In the genomic region with DNA sequence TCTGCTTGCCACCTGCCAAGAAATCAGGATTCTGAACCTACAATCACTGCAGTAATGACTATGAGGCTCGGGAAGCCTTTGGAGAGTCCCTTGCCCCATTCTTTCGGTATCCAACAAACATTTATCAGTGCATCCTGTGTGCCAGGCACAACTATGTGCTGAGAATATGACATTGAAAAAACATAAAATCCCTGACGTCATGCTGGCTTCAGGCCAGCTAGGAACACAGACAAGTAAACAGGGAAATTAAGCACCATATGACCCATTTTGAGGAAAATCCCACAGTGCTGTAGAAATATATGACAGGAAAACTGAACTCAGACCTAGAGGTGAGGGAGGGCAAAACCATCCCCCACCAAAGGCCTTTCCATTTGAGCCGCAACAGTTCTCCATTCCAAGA, we compare ENCODE assay signal across 13 cellular contexts.
"Had no signal": no experiment of that assay in that cellular context is flagged by ENCODE, and none has a peak within 500 bp of the region (broad histone marks: within the 10 kb centered on the region; RNA-seq: fewer than 3 reads in every experiment).

No MANE protein-coding gene starts in this region.

- DNase-seq: activated CD4-positive, alpha-beta T cell treated with anti-CD3 and anti-CD28 coated beads for 4 hours; activated CD8-positive, alpha-beta memory T cell treated with anti-CD3 and anti-CD28 coated beads, Interleukin-2, amount 50 U/mL, for 4 hours; activated CD8-positive, alpha-beta T cell treated with anti-CD3 and anti-CD28 coated beads for 36 hours; activated effector memory CD4-positive, alpha-beta T cell treated with anti-CD3 and anti-CD28 coated beads, Interleukin-2, amount 50 U/mL, for 16 hours; activated T-cell treated with anti-CD3 and anti-CD28 coated beads, Interleukin-2, amount 50 U/mL, for 48 hours; esophagus squamous epithelium; hippocampal formation; left lung; naive B cell; ovary; upper lobe of right lung had no signal

- ATAC-seq: activated CD8-positive, alpha-beta T cell treated with anti-CD3 and anti-CD28 coated beads for 36 hours; left lung; stimulated activated effector memory CD8-positive, alpha-beta T cell treated with anti-CD3 and anti-CD28 coated beads, Interleukin-12 subunit alpha, Interleukin-12 subunit beta, amount 100 ng/mL, for 72 hours; upper lobe of right lung; WTC11 had no signal
